Comparison of ENCODE assay signal across 24 cellular contexts in genomic region chr3:30034246-30034991, GRCh38.
DNase-seq lines count a peak whose midpoint lies in the region; ATAC-seq, FAIRE-seq and TF ChIP-seq lines count a peak whose summit lies in the region.
"Had no signal": no experiment of that assay in that cellular context is flagged by ENCODE, and none has a peak within 500 bp of the region (broad histone marks: within the 10 kb centered on the region; RNA-seq: fewer than 3 reads in every experiment).

No MANE protein-coding gene starts in this region.

- H3K9me3 Mint-ChIP-seq in H9, result no peaks in the 10 kb centered on the region; a peak in 2 of 5 replicates
- H3K9me3 Mint-ChIP-seq in CD8-positive, alpha-beta memory T cell, result no peaks in the 10 kb centered on the region
- H3K9me3 Mint-ChIP-seq: CD4-positive, alpha-beta T cell; GM23338 had no signal

- TF ChIP-seq POLR2A in HepG2 (IDR thresholded peaks at IDR 0.05; ENCODE audit: insufficient read depth in 1 of 2, low read depth in 2 of 2, low read length in 2 of 2) (no peak), right lobe of liver (IDR thresholded peaks at IDR 0.05) (no peak)

- H3K4me1 ChIP-seq in HepG2 (ENCODE audit: insufficient read depth, low read length) (no peaks in the 10 kb centered on the region), right lobe of liver (no peaks in the 10 kb centered on the region), H9 (ENCODE audit: insufficient read depth, low read length) (no peaks in the 10 kb centered on the region)
- H3K4me1 ChIP-seq in CD8-positive, alpha-beta memory T cell (ENCODE audit: insufficient read depth, low read length), result no peaks in the 10 kb centered on the region
- H3K4me1 ChIP-seq: BE2C; BLaER1 treated with 17β-estradiol and CSF1 and Interleukin-3, amounts not matched to agents 10 nM and 100 nM had no signal

- POLR2A ChIA-PET in HepG2 (lab: Yijun Ruan, JAX), result no interaction called here
- POLR2A ChIA-PET in CD8-positive, alpha-beta memory T cell (lab: Charles Lee), result no interaction called here

- no peak overlapping the region for H3K18ac ChIP-seq in H9 (ENCODE audit: insufficient read length, low read depth, low read length)

- no TSS peak for BruUV-seq in HepG2 (replicated peaks; lab: Mats Ljungman, UMichigan)

- peaks cover 0 to 8% of the 10 kb centered on the region in 2 experiments; a peak in 2 of 5 replicates for H3K27me3 ChIP-seq in HepG2 (ENCODE audit: control insufficient read depth in 1 of 2, insufficient read depth in 2 of 2, low read length in 2 of 2)
- H3K27me3 ChIP-seq in right lobe of liver, result no peaks in the 10 kb centered on the region
- no peaks in the 10 kb centered on the region for H3K27me3 ChIP-seq in H9 (ENCODE audit: insufficient read depth, low read length)
- no peaks in the 10 kb centered on the region for H3K27me3 ChIP-seq in CD8-positive, alpha-beta memory T cell (ENCODE audit: insufficient read depth, low read length, poor library complexity, severe bottlenecking)
- H3K27me3 ChIP-seq: BE2C; BLaER1 treated with 17β-estradiol and CSF1 and Interleukin-3, amounts not matched to agents 10 nM and 100 nM had no signal

- intact Hi-C loops in HepG2 (cut with micrococcal nuclease; ENCODE audit: unreplicated experiment) (no loop called here), right lobe of liver (cut with DNase I) (no loop called here)

- H3K27ac ChIP-seq in HepG2 (ENCODE audit: extremely low read length, insufficient read depth, low read length) (no peak overlapping the region), right lobe of liver (no peak overlapping the region), H9 (ENCODE audit: insufficient read length, low read depth, low read length) (no peak overlapping the region)
- H3K27ac ChIP-seq in CD8-positive, alpha-beta memory T cell (ENCODE audit: low read depth, low read length), result no peak overlapping the region
- H3K27ac ChIP-seq: 22Rv1; BLaER1 treated with 17β-estradiol and CSF1 and Interleukin-3, amounts not matched to agents 10 nM and 100 nM had no signal

- H3K9ac ChIP-seq in HepG2 (ENCODE audit: insufficient read depth, low read depth, low read length) (no peak overlapping the region), H9 (ENCODE audit: extremely low read depth, insufficient read length, low read length) (no peak overlapping the region)
- H3K9ac ChIP-seq: BLaER1 treated with 17β-estradiol and CSF1 and Interleukin-3, amounts not matched to agents 10 nM and 100 nM had no signal

- no peaks in the 10 kb centered on the region for H3K79me1 ChIP-seq in H9 (ENCODE audit: insufficient read depth, low read depth, low read length, poor library complexity, severe bottlenecking)

- H2AFZ ChIP-seq in HepG2 (ENCODE audit: low read length), result no peak overlapping the region
- H2AFZ ChIP-seq in H9 (ENCODE audit: low read length), result no peak overlapping the region
- H2AFZ ChIP-seq: GM23338 had no signal

- H2BK15ac ChIP-seq in H9 (ENCODE audit: low read depth, low read length), result no peak overlapping the region

- H3K56ac ChIP-seq in H9 (ENCODE audit: insufficient read length, low read depth, low read length), result no peak overlapping the region

- no peaks in the 10 kb centered on the region for H3K23me2 ChIP-seq in H9 (ENCODE audit: insufficient read length, low read depth, low read length, poor library complexity, severe bottlenecking)

- no peak overlapping the region for H4K8ac ChIP-seq in H9 (replicated peaks; ENCODE audit: insufficient read length, low read depth, low read length)

- H4K20me1 ChIP-seq in HepG2 (ENCODE audit: insufficient read depth, low read length), result no peaks in the 10 kb centered on the region
- no peaks in the 10 kb centered on the region for H4K20me1 ChIP-seq in H9 (ENCODE audit: control insufficient read depth, insufficient read depth, insufficient read length)
- H4K20me1 ChIP-seq: BLaER1 treated with 17β-estradiol and CSF1 and Interleukin-3, amounts not matched to agents 10 nM and 100 nM had no signal

- TF ChIP-seq RAD21 in HepG2 (CRISPR knock-in tag; IDR thresholded peaks at IDR 0.05), result no peak

- no peak overlapping the region for H3K27ac Mint-ChIP-seq in H9
- peak overlapping the region in 1 of 8 donors; percentile 32 for H3K27ac Mint-ChIP-seq in CD8-positive, alpha-beta memory T cell
- H3K27ac Mint-ChIP-seq: CD14-positive monocyte; CD4-positive, alpha-beta T cell; GM23338 had no signal

- H3K9me3 ChIP-seq in HepG2 (ENCODE audit: low read length) (no peaks in the 10 kb centered on the region), right lobe of liver (no peaks in the 10 kb centered on the region), H9 (ENCODE audit: control insufficient read depth, low read depth, low read length) (no peaks in the 10 kb centered on the region)
- H3K9me3 ChIP-seq in CD8-positive, alpha-beta memory T cell (ENCODE audit: low read length), result no peaks in the 10 kb centered on the region
- H3K9me3 ChIP-seq: BE2C had no signal

- WGBS in HepG2 (ENCODE audit: low lambda C conversion rate), result 0% methylated on average over 1 of the region's 1 CpG
- 47% methylated on average over 1 of the region's 1 CpG for WGBS in right lobe of liver (ENCODE audit: insufficient coverage, low coverage, low lambda C conversion rate, missing lambda C conversion rate)
- no CpG with 5 or more reads among the region's 1 CpG for WGBS in H9 (ENCODE audit: extremely low coverage, insufficient read length, low lambda C conversion rate)

- H3K4ac ChIP-seq in H9 (ENCODE audit: low read depth, low read length), result no peak overlapping the region

- no peak overlapping the region for H3K14ac ChIP-seq in H9 (ENCODE audit: insufficient read depth, low read length)

- no peaks in the 10 kb centered on the region for H3K4me1 Mint-ChIP-seq in H9
- no peaks in the 10 kb centered on the region for H3K4me1 Mint-ChIP-seq in CD8-positive, alpha-beta memory T cell
- H3K4me1 Mint-ChIP-seq: GM23338 had no signal

- H3K36me3 Mint-ChIP-seq in H9 (ENCODE audit: insufficient read depth in 1 of 3, low read depth in 3 of 3), result 0 out of 7 replicates have a peak, but pooled peaks cover 0 to 1% (median 0%) of the 10 kb centered on the region in 3 experiments
- H3K36me3 Mint-ChIP-seq in CD8-positive, alpha-beta memory T cell, result no peaks in the 10 kb centered on the region
- H3K36me3 Mint-ChIP-seq: CD14-positive monocyte had no signal

- H4K5ac ChIP-seq in H9 (ENCODE audit: insufficient read length, low read depth, low read length), result no peak overlapping the region

- H2AK5ac ChIP-seq in H9 (ENCODE audit: insufficient read length, low read length), result no peak overlapping the region

- H3K23ac ChIP-seq in H9 (ENCODE audit: insufficient read length, low read depth, low read length), result no peak overlapping the region

- no peak for FAIRE-seq in HepG2 (lab: Jason Lieb, UNC)
- FAIRE-seq: A204.1, GM12891 had no signal

- ATAC-seq in HepG2 (no peak), right lobe of liver (no peak)
- ATAC-seq: GM23338 had no signal

- DNase-seq in HepG2 (ENCODE audit: low spot score), result no peak
- DNase-seq in right lobe of liver, result no peak
- peak; percentile 29 for DNase-seq in astrocyte of the spinal cord (ENCODE audit: low read depth, low spot score)
- DNase-seq in fibroblast of peridontal ligament (ENCODE audit: extremely low read depth), result peak; percentile 15
- DNase-seq in inferior parietal cortex (ENCODE audit: extremely low spot score), result no peak
- no peak for DNase-seq in NOMO-1 treated with DMSO at 0.1 percent for 48 hours (lab: John Stamatoyannopoulos, UW; ENCODE audit: unreplicated experiment)
- DNase-seq in H9, result no peak
- DNase-seq in CD8-positive, alpha-beta memory T cell, result no peak
- DNase-seq: ACHN; AML-193; BE2C; Calu3; CD4-positive, alpha-beta T cell; COR-L47; DMS53; DMS79 treated with DMSO at 0.1 percent for 48 hours; GF-D8; HCEC 1CT had no signal

- no peak overlapping the region for H3T11ph ChIP-seq in H9 (ENCODE audit: low read length)

- H3K36me3 ChIP-seq in HepG2 (replicated peaks in 1 of 2; ENCODE audit: control insufficient read depth in 1 of 2, insufficient read depth in 2 of 2, low read length in 2 of 2), result no peaks in the 10 kb centered on the region
- H3K36me3 ChIP-seq in right lobe of liver, result no peaks in the 10 kb centered on the region
- no peaks in the 10 kb centered on the region for H3K36me3 ChIP-seq in CD8-positive, alpha-beta memory T cell (ENCODE audit: insufficient read depth, low read length)
- H3K36me3 ChIP-seq: BE2C; BLaER1 treated with 17β-estradiol and CSF1 and Interleukin-3, amounts not matched to agents 10 nM and 100 nM had no signal

- no peaks in the 10 kb centered on the region for H3K27me3 Mint-ChIP-seq in H9 (ENCODE audit: low read depth)
- peaks cover 9 to 28% of the 10 kb centered on the region in 2 donors for H3K27me3 Mint-ChIP-seq in CD8-positive, alpha-beta memory T cell

- H3K79me2 ChIP-seq in HepG2 (ENCODE audit: insufficient read depth, low read length), result no peaks in the 10 kb centered on the region
- no peaks in the 10 kb centered on the region for H3K79me2 ChIP-seq in H9 (ENCODE audit: insufficient read depth, low read length)

- H3K4me2 ChIP-seq in HepG2 (ENCODE audit: low read depth, low read length) (no peak overlapping the region), H9 (ENCODE audit: insufficient read depth, insufficient read length, low read length) (no peak overlapping the region)
- H3K4me2 ChIP-seq: BLaER1 treated with 17β-estradiol and CSF1 and Interleukin-3, amounts not matched to agents 10 nM and 100 nM; GM23338 had no signal

- no peak for TF ChIP-seq EP300 in HepG2 (IDR thresholded peaks at IDR 0.05; ENCODE audit: low read depth in 2 of 2, low read length in 2 of 2)
- TF ChIP-seq EP300 in HepG2 (CRISPR knock-in tag; IDR thresholded peaks at IDR 0.05; ENCODE audit: borderline replicate concordance), result no peak

- no peak overlapping the region for H4K91ac ChIP-seq in H9 (ENCODE audit: insufficient read length, low read depth, low read length)

- CTCF ChIA-PET in HepG2 (lab: Yijun Ruan, JAX; ENCODE audit: low intra/inter-chr PET ratio, low total read pairs), result no interaction called here
- CTCF ChIA-PET in CD8-positive, alpha-beta memory T cell (lab: Charles Lee), result no interaction called here

- H2BK12ac ChIP-seq in H9 (ENCODE audit: insufficient read length, low read depth, low read length), result no peak overlapping the region

- H3K4me3 Mint-ChIP-seq in H9, result no peak overlapping the region
- H3K4me3 Mint-ChIP-seq in CD8-positive, alpha-beta memory T cell, result no peak overlapping the region
- H3K4me3 Mint-ChIP-seq: CD14-positive monocyte; CD4-positive, alpha-beta T cell; GM23338 had no signal

- in situ Hi-C loops in HepG2 (cut with HindIII; ENCODE audit: extremely low pct_ligation_motif_present, low pct_unique_long_range_greater_than_20kb), result no loop called here
- in situ Hi-C loops in astrocyte of the spinal cord (cut with HindIII; ENCODE audit: low sequenced_read_pairs), result no loop called here

- no peak overlapping the region for H2BK5ac ChIP-seq in H9 (ENCODE audit: insufficient read length, low read length)

- no peak overlapping the region for H2BK20ac ChIP-seq in H9 (ENCODE audit: low read depth, low read length, poor library complexity, severe bottlenecking)

- H2BK120ac ChIP-seq in H9 (ENCODE audit: low read depth, low read length, poor library complexity, severe bottlenecking), result no peak overlapping the region

- TF ChIP-seq CTCF in HepG2 (CRISPR knock-in tag; IDR thresholded peaks at IDR 0.05), result no peak
- TF ChIP-seq CTCF in right lobe of liver (IDR thresholded peaks at IDR 0.05), result no peak
- no peak for TF ChIP-seq CTCF in astrocyte of the spinal cord (IDR thresholded peaks at IDR 0.05; ENCODE audit: low read depth, low read length)
- TF ChIP-seq CTCF in H9 (conservative IDR thresholded peaks at IDR 0.05), result no peak

- H3K4me3 ChIP-seq in HepG2 (replicated peaks in 1 of 3; ENCODE audit: insufficient read depth in 1 of 3, low read depth in 2 of 3, low read length in 3 of 3) (no peak overlapping the region), right lobe of liver (no peak overlapping the region), astrocyte of the spinal cord (ENCODE audit: low read depth, low read length) (no peak overlapping the region)
- no peak overlapping the region for H3K4me3 ChIP-seq in CD8-positive, alpha-beta memory T cell (ENCODE audit: low read length)
- H3K4me3 ChIP-seq: BLaER1 treated with 17β-estradiol and CSF1 and Interleukin-3, amounts not matched to agents 10 nM and 100 nM; GM23338 had no signal

Comparison
In these comparisons a context has a peak if more than half of its experiments do, and no peak if none do; other contexts are left out.
1. DNase-seq: peak in astrocyte of the spinal cord (single experiment) and fibroblast of peridontal ligament (single experiment); none in HepG2 (single experiment), right lobe of liver (0 of 3), inferior parietal cortex (single experiment), NOMO-1 treated with DMSO at 0.1 percent for 48 hours (single experiment), H9 (single experiment) and CD8-positive, alpha-beta memory T cell (0 of 5).